In the genomic region with DNA sequence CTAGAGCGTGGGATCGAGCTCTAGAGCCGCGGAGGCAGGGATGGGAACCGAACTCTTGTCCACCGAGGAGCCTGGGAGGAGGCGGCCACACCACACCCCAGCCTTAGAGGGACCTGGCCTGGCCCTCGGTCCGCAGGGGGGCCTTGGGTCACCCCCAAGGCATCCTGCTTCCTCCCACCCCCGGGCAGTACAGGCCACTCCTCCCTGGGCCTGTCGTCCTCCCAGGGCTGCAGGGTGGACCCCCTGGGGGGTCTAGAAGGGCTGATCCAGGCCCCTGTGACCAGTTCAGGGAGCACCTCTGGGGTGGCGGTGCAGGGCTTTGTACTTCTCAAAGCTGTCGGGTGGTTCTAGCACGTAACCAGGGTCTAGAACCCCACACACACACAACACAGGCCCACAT, we compare ENCODE assay signal across 7 cellular contexts.
"Had no signal": no experiment of that assay in that cellular context is flagged by ENCODE, and none has a peak within 500 bp of the region (broad histone marks: within the 10 kb centered on the region; RNA-seq: fewer than 3 reads in every experiment).

No MANE protein-coding gene starts in this region.

- H3K27ac Mint-ChIP-seq: IgD-negative memory B cell had no signal

- H3K27ac ChIP-seq: HL-60 had no signal

- ATAC-seq: HepG2, K562 had no signal

- DNase-seq: IMR-90, KBM-7, KG1 had no signal

- H3K9me3 Mint-ChIP-seq: IgD-negative memory B cell had no signal

- H3K36me3 Mint-ChIP-seq: IgD-negative memory B cell had no signal

- H3K4me3 ChIP-seq: K562 had no signal

- H3K4me3 Mint-ChIP-seq: IgD-negative memory B cell had no signal
